Comparison of ENCODE assay signal across 27 cellular contexts in genomic region chr3:82410366-82410765, GRCh38.
A peak's percentile ranks its signal among the peaks of the same experiment; 100 is the strongest.
DNase-seq lines count a peak whose midpoint lies in the region; ATAC-seq and TF ChIP-seq lines count a peak whose summit lies in the region.
"Had no signal": no experiment of that assay in that cellular context is flagged by ENCODE, and none has a peak within 500 bp of the region (broad histone marks: within the 10 kb centered on the region; RNA-seq: fewer than 3 reads in every experiment).

No MANE protein-coding gene starts in this region.

- no peak overlapping the region for H3K4me2 ChIP-seq in OCI-LY3 (ENCODE audit: low read length)
- H3K4me2 ChIP-seq: KMS-11 had no signal

- H4K20me1 ChIP-seq in OCI-LY3 (ENCODE audit: insufficient read depth, low read length), result no peaks in the 10 kb centered on the region

- no peak overlapping the region for H3K4me3 ChIP-seq in OCI-LY3 (ENCODE audit: low read length)
- H3K4me3 ChIP-seq in epithelial cell of esophagus (ENCODE audit: low read length), result no peak overlapping the region
- no peak overlapping the region for H3K4me3 ChIP-seq in H7 (ENCODE audit: insufficient read depth, low read depth, low read length)
- H3K4me3 ChIP-seq in naive thymus-derived CD4-positive, alpha-beta T cell (ENCODE audit: low read length), result no peak overlapping the region
- H3K4me3 ChIP-seq: ascending aorta, esophagus squamous epithelium, SK-N-MC, spleen had no signal

- POLR2A ChIA-PET in naive thymus-derived CD4-positive, alpha-beta T cell (lab: Charles Lee), result no interaction called here

- H3K4me3 Mint-ChIP-seq in naive thymus-derived CD4-positive, alpha-beta T cell, result no peak overlapping the region
- H3K4me3 Mint-ChIP-seq: activated naive CD8-positive, alpha-beta T cell treated with anti-CD3 and anti-CD28 coated beads, Interleukin-2, amount 10 ng/mL, durations not matched to agents 7 days and 5 days; T-helper 17 cell had no signal

- H3K9ac ChIP-seq in OCI-LY3 (ENCODE audit: low read length), result no peak overlapping the region
- H3K9ac ChIP-seq: KMS-11 had no signal

- no peaks in the 10 kb centered on the region for H3K36me3 Mint-ChIP-seq in naive thymus-derived CD4-positive, alpha-beta T cell
- H3K36me3 Mint-ChIP-seq: activated naive CD8-positive, alpha-beta T cell treated with anti-CD3 and anti-CD28 coated beads, Interleukin-2, amount 10 ng/mL, durations not matched to agents 7 days and 5 days had no signal

- intact Hi-C loops in naive thymus-derived CD4-positive, alpha-beta T cell (cut with micrococcal nuclease), result no loop called here

- no peak overlapping the region for H3K27ac ChIP-seq in C4-2B
- H3K27ac ChIP-seq in OCI-LY3 (ENCODE audit: low read length), result no peak overlapping the region
- H3K27ac ChIP-seq in naive thymus-derived CD4-positive, alpha-beta T cell (ENCODE audit: low read depth, low read length), result no peak overlapping the region
- H3K27ac ChIP-seq: ascending aorta, esophagus squamous epithelium, KMS-11, SK-N-MC, spleen had no signal

- ATAC-seq in naive thymus-derived CD4-positive, alpha-beta T cell, result no peak
- no peak for ATAC-seq in HG03565 (IDR thresholded peaks at IDR 0.05; ENCODE audit: unreplicated experiment)
- ATAC-seq: right cardiac atrium, T-helper 17 cell had no signal

- no peak overlapping the region for H2AFZ ChIP-seq in OCI-LY3 (ENCODE audit: low read depth, low read length)

- TF ChIP-seq CTCF in C4-2B (conservative IDR thresholded peaks at IDR 0.05) (peak; percentile 27), OCI-LY3 (IDR thresholded peaks at IDR 0.05; ENCODE audit: low read depth, low read length) (peak; percentile 19; the same call in 1 of the 2 replicates), epithelial cell of esophagus (IDR thresholded peaks at IDR 0.05; ENCODE audit: insufficient read depth, low read depth, low read length, missing control alignments) (peak; percentile 48)

- H3K79me2 ChIP-seq in OCI-LY3 (ENCODE audit: low read length), result no peaks in the 10 kb centered on the region

- CTCF ChIA-PET in naive thymus-derived CD4-positive, alpha-beta T cell (lab: Charles Lee), result no interaction called here

- peaks cover 3% of the 10 kb centered on the region; the same call in 1 of the 2 replicates for H3K9me3 ChIP-seq in OCI-LY3 (ENCODE audit: insufficient read depth, low read length)
- H3K9me3 ChIP-seq in naive thymus-derived CD4-positive, alpha-beta T cell (ENCODE audit: control insufficient read depth in 2 of 3, low read length in 3 of 3), result no peaks in the 10 kb centered on the region
- H3K9me3 ChIP-seq: ascending aorta, Caco-2, esophagus squamous epithelium had no signal

- H3K9me3 Mint-ChIP-seq in naive thymus-derived CD4-positive, alpha-beta T cell, result peaks cover 0 to 7% (median 3%) of the 10 kb centered on the region in 11 donors
- H3K9me3 Mint-ChIP-seq: activated naive CD8-positive, alpha-beta T cell treated with anti-CD3 and anti-CD28 coated beads, Interleukin-2, amount 10 ng/mL, durations not matched to agents 7 days and 5 days had no signal

- H3K27ac Mint-ChIP-seq in naive thymus-derived CD4-positive, alpha-beta T cell, result no peak overlapping the region
- H3K27ac Mint-ChIP-seq: activated naive CD8-positive, alpha-beta T cell treated with anti-CD3 and anti-CD28 coated beads, Interleukin-2, amount 10 ng/mL, durations not matched to agents 7 days and 5 days; T-helper 17 cell had no signal

- H3K4me1 ChIP-seq in OCI-LY3 (ENCODE audit: low read length), result no peaks in the 10 kb centered on the region
- H3K4me1 ChIP-seq in naive thymus-derived CD4-positive, alpha-beta T cell (ENCODE audit: control insufficient read depth in 2 of 2, insufficient read depth in 2 of 2, low read length in 2 of 2), result no peaks in the 10 kb centered on the region
- H3K4me1 ChIP-seq: ascending aorta, Caco-2, esophagus squamous epithelium, spleen had no signal

- no peaks in the 10 kb centered on the region for H3K4me1 Mint-ChIP-seq in naive thymus-derived CD4-positive, alpha-beta T cell
- H3K4me1 Mint-ChIP-seq: activated naive CD8-positive, alpha-beta T cell treated with anti-CD3 and anti-CD28 coated beads, Interleukin-2, amount 10 ng/mL, durations not matched to agents 7 days and 5 days; T-helper 17 cell had no signal

- peak; percentile 4 for DNase-seq in HPDE6-E6E7 (ENCODE audit: extremely low spot score)
- DNase-seq in epithelial cell of esophagus (ENCODE audit: low read depth), result peak; percentile 27
- DNase-seq in H7, result no peak
- no peak for DNase-seq in A172 (ENCODE audit: low spot score)
- DNase-seq in naive thymus-derived CD4-positive, alpha-beta T cell, result no peak
- DNase-seq: activated CD4-positive, alpha-beta T cell treated with anti-CD3 and anti-CD28 coated beads for 4 hours; activated CD8-positive, alpha-beta memory T cell treated with anti-CD3 and anti-CD28 coated beads for 24 hours; activated gamma-delta T cell; activated naive CD8-positive, alpha-beta T cell treated with anti-CD3 and anti-CD28 coated beads, Interleukin-2, amount 10 ng/mL, durations not matched to agents 7 days and 5 days; activated T-cell treated with anti-CD3 and anti-CD28 coated beads, Interleukin-2, amount 50 U/mL, for 1 hour; Caco-2; cortex of kidney; DND-41; esophagus squamous epithelium; NCI-H187 treated with DMSO at 0.1 percent for 48 hours; NCI-H446; posterior cingulate gyrus; right cardiac atrium; spleen; T-helper 17 cell; trophoblast cell had no signal

- H3K36me3 ChIP-seq in OCI-LY3 (replicated peaks; ENCODE audit: low read depth, low read length) (no peaks in the 10 kb centered on the region), H7 (replicated peaks; ENCODE audit: control insufficient read depth, insufficient read depth, low read length) (no peaks in the 10 kb centered on the region)
- H3K36me3 ChIP-seq in naive thymus-derived CD4-positive, alpha-beta T cell (ENCODE audit: control insufficient read depth in 2 of 3, insufficient read depth in 3 of 3, low read length in 3 of 3), result no peaks in the 10 kb centered on the region
- H3K36me3 ChIP-seq: ascending aorta, esophagus squamous epithelium, spleen had no signal

- H3K27me3 ChIP-seq in OCI-LY3 (ENCODE audit: low read depth, low read length) (no peaks in the 10 kb centered on the region), H7 (ENCODE audit: control insufficient read depth, insufficient read depth, low read length) (no peaks in the 10 kb centered on the region)
- H3K27me3 ChIP-seq in naive thymus-derived CD4-positive, alpha-beta T cell (ENCODE audit: control insufficient read depth in 2 of 2, insufficient read depth in 2 of 2, low read length in 2 of 2), result no peaks in the 10 kb centered on the region
- H3K27me3 ChIP-seq: ascending aorta, esophagus squamous epithelium, spleen had no signal

- no peaks in the 10 kb centered on the region for H3K27me3 Mint-ChIP-seq in naive thymus-derived CD4-positive, alpha-beta T cell
- H3K27me3 Mint-ChIP-seq: activated naive CD8-positive, alpha-beta T cell treated with anti-CD3 and anti-CD28 coated beads, Interleukin-2, amount 10 ng/mL, durations not matched to agents 7 days and 5 days; T-helper 17 cell had no signal

Comparison
In these comparisons a context has a peak if more than half of its experiments do, and no peak if none do; other contexts are left out.
1. DNase-seq: peak in HPDE6-E6E7 (single experiment) and epithelial cell of esophagus (single experiment); none in H7 (single experiment), A172 (single experiment) and naive thymus-derived CD4-positive, alpha-beta T cell (0 of 9).
2. Peak in every context shown above with its lines, with median percentiles within 50 percentile points of each other: CTCF ChIP-seq.